ENCODE assay signal across 9 cellular contexts in the genomic region with DNA sequence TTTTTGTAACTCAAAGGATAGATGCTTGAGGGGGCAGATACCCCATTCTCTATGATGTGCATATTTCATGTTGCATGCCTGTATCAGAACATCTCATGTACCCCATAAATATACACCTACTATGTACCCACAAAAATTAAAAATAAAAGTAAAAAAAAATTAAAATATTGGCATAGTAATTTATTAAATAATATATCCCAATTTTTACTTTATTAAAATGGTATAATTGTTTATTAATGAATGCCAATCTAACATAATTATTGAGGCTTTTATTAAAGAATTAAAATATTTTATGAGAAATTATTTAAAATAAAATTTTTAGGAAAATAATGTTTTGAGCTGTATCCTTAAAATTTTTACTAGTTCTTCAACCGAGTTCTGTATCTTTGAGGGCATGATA.
"Had no signal": no experiment of that assay in that cellular context is flagged by ENCODE, and none has a peak within 500 bp of the region (broad histone marks: within the 10 kb centered on the region; RNA-seq: fewer than 3 reads in every experiment).

No MANE protein-coding gene starts in this region.

- DNase-seq: islet precursor cell had no signal

- H3K4me2 ChIP-seq: hepatocyte had no signal

- H2AFZ ChIP-seq: hepatocyte had no signal

- H3K36me3 ChIP-seq: lower lobe of right lung, pancreas, prostate gland, spleen, tibial nerve, vagina had no signal

- H3K4me3 ChIP-seq: hepatocyte, lower lobe of right lung, pancreas, prostate gland, skin epidermis, spleen, tibial nerve, vagina had no signal

- H3K9me3 ChIP-seq: lower lobe of right lung, pancreas, prostate gland, spleen, tibial nerve, vagina had no signal

- H3K27me3 ChIP-seq: hepatocyte, pancreas, spleen, tibial nerve, vagina had no signal

- H3K4me1 ChIP-seq: prostate gland had no signal

- H3K27ac ChIP-seq: hepatocyte, lower lobe of right lung, pancreas, prostate gland, skin epidermis, spleen, tibial nerve, vagina had no signal

- H3K79me2 ChIP-seq: hepatocyte had no signal
